8 cellular contexts compared by ENCODE assay signal in the genomic region with DNA sequence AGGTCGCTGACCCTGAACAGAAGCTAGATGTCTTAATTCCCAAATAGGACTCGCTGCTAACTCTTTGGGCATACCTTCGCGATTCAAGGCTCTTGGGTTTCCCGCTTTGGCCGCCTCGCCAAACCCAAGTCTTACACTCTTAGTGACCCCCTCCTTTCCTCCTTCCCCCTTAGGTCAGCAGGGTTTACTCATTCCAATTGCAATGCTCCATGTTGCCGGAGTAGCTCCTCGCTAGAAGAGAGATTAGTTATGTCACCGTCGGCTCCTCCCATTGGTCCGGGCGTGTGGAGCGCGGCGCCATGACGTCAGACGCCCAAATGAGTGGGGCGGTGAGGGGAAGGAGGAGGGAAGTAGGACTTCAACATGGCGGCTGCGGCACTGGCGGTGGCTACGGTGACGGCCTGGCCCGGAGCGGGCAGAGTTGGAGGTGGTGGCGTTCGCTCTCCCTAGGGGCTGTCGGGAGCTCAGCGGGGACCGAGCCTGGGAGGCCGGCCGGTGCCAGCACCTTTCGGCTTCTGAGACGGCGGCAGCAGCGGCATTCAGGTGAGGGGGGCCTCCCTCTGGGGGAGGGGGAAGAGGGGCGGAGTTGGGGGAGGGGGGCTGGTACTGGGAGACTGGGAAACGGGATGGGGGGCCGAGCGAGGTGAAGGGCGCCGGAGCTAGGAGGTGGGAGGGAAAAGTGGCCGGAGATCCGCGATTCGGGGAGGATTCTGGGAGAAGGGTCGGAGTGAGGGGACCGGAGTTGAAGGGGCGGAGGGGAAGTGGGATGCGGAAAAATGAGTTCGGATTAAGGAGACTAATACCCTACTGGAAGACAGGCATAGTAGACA.
DNase-seq lines count a peak whose midpoint lies in the region; TF ChIP-seq lines count a peak whose summit lies in the region.

A gene (plus strand): TSS at position 346 of the 830 bp plus-strand sequence. CDS start 41,872 bp downstream, outside the sequence.

- H3K27me3 Mint-ChIP-seq in activated naive CD4-positive, alpha-beta T cell treated with anti-CD3 and anti-CD28 coated beads, Interleukin-2, amount 10 ng/mL, durations not matched to agents 7 days and 5 days: no peaks in the 10 kb centered on the region

- H3K36me3 ChIP-seq in SK-N-MC (ENCODE audit: insufficient read depth, low read length): peaks cover 2% of the 10 kb centered on the region; the same call in 1 of the 2 replicates

- DNase-seq in GM03348 (ENCODE audit: low spot score) (peak; percentile 97), HFF-Myc (ENCODE audit: extremely low read depth, low read depth) (peak; percentile 89), NAMALWA (ENCODE audit: low spot score) (peak; percentile 99), SK-N-MC (ENCODE audit: low read depth, low spot score) (peak; percentile 77), germinal center (ENCODE audit: low spot score) (peak; percentile 95), non-pigmented ciliary epithelial cell (ENCODE audit: low read depth) (peak; percentile 92), superior temporal gyrus (ENCODE audit: extremely low spot score) (peak; percentile 98)
- peak; percentile 98 for DNase-seq in activated naive CD4-positive, alpha-beta T cell treated with anti-CD3 and anti-CD28 coated beads, Interleukin-2, amount 10 ng/mL, durations not matched to agents 7 days and 5 days

- TF ChIP-seq CTCF in HFF-Myc (IDR thresholded peaks at IDR 0.05; ENCODE audit: low read depth, low read length, missing control alignments): no peak

- H3K27ac Mint-ChIP-seq in activated naive CD4-positive, alpha-beta T cell treated with anti-CD3 and anti-CD28 coated beads, Interleukin-2, amount 10 ng/mL, durations not matched to agents 7 days and 5 days: peak within 1 kb of the TSS; percentile 92

- peak within 1 kb of the TSS; percentile 97 for H3K9ac ChIP-seq in SK-N-MC (ENCODE audit: insufficient read length)

- peak within 1 kb of the TSS; percentile 87 for H3K4me3 ChIP-seq in HFF-Myc (replicated peaks; ENCODE audit: low read depth, low read length)
- H3K4me3 ChIP-seq in SK-N-MC: peak within 1 kb of the TSS; percentile 96

- H3K9me3 Mint-ChIP-seq in activated naive CD4-positive, alpha-beta T cell treated with anti-CD3 and anti-CD28 coated beads, Interleukin-2, amount 10 ng/mL, durations not matched to agents 7 days and 5 days: no peaks in the 10 kb centered on the region

- H3K36me3 Mint-ChIP-seq in activated naive CD4-positive, alpha-beta T cell treated with anti-CD3 and anti-CD28 coated beads, Interleukin-2, amount 10 ng/mL, durations not matched to agents 7 days and 5 days: peaks cover 6% of the 10 kb centered on the region

- CTCF ChIA-PET in activated naive CD4-positive, alpha-beta T cell treated with anti-CD3 and anti-CD28 coated beads, Interleukin-2, amount 10 ng/mL, durations not matched to agents 7 days and 5 days (lab: Charles Lee): no interaction called here

- H3K4me3 Mint-ChIP-seq in activated naive CD4-positive, alpha-beta T cell treated with anti-CD3 and anti-CD28 coated beads, Interleukin-2, amount 10 ng/mL, durations not matched to agents 7 days and 5 days: peak within 1 kb of the TSS; percentile 86

- no peaks in the 10 kb centered on the region for H3K9me3 ChIP-seq in SK-N-MC (ENCODE audit: low read depth, low read length)

- peaks cover 22% of the 10 kb centered on the region for H3K4me1 Mint-ChIP-seq in activated naive CD4-positive, alpha-beta T cell treated with anti-CD3 and anti-CD28 coated beads, Interleukin-2, amount 10 ng/mL, durations not matched to agents 7 days and 5 days

- peak within 1 kb of the TSS; percentile 82 for H3K27ac ChIP-seq in SK-N-MC

Comparison
In these comparisons a context has a peak if more than half of its experiments do, and no peak if none do; other contexts are left out.
1. Peak in every context shown above with its lines: DNase-seq, H3K4me3 ChIP-seq and H3K27ac ChIP-seq.